13 cellular contexts compared by ENCODE assay signal in the genomic region with DNA sequence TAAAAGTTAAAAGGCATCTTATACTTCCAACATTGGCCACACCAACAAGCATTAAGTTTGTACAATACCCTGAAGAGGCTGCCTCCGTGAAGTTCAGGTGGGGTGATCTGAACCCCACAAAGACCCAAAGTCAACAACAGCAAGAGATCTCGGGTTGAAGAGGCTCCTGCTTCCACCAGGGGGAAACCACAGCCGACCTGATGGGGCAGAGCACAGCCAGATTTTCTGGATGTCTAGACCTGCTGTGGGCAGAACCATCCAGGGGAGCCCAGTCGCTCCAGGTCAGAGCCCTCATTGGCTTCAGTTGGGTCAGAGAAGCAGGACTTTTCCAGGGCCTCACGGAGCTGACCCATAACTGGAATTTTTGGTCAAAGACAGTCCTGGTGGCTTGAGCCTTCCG.
DNase-seq lines count a peak whose midpoint lies in the region; FAIRE-seq and TF ChIP-seq lines count a peak whose summit lies in the region.
"Had no signal": no experiment of that assay in that cellular context is flagged by ENCODE, and none has a peak within 500 bp of the region (broad histone marks: within the 10 kb centered on the region; RNA-seq: fewer than 3 reads in every experiment).

No MANE protein-coding gene starts in this region.

- POLR2A ChIA-PET in GM10248 (lab: Yijun Ruan, JAX): no interaction called here

- WGBS in esophagus squamous epithelium, 2 donors: 75 to 78% methylated on average over 3 to 6 of the region's 6 CpGs
- WGBS in small intestine, 3 donors: 59 to 74% (median 64%) methylated on average over 6 of the region's 6 CpGs

- no peak overlapping the region for H3K4me3 ChIP-seq in esophagus squamous epithelium
- no peak overlapping the region for H3K4me3 ChIP-seq in small intestine (ENCODE audit: low read depth in 1 of 2, low read length in 2 of 2)
- H3K4me3 ChIP-seq: MG63, sigmoid colon, testis had no signal

- H3K36me3 Mint-ChIP-seq in endothelial cell (ENCODE audit: low read depth, unreplicated experiment) (peaks cover 13% of the 10 kb centered on the region), progenitor cell of endocrine pancreas (ENCODE audit: insufficient read depth) (peaks cover 5% of the 10 kb centered on the region)

- H3K4me3 Mint-ChIP-seq in endothelial cell (ENCODE audit: unreplicated experiment): no peak overlapping the region
- no peak overlapping the region for H3K4me3 Mint-ChIP-seq in progenitor cell of endocrine pancreas (ENCODE audit: low read depth)

- CTCF ChIA-PET in GM10248 (lab: Yijun Ruan, JAX): interaction anchor here (1.1 kb wide), 1 partner anchor 68 kb away, joined by 3 read pairs; no protein-coding TSS in a partner anchor

- intact Hi-C loops in esophagus squamous epithelium (cut with DNase I): no loop called here

- H3K27me3 ChIP-seq in esophagus squamous epithelium (peaks cover 0 to 38% (median 0%) of the 10 kb centered on the region in 4 donors), small intestine (ENCODE audit: control insufficient read depth in 2 of 2, insufficient read depth in 2 of 2, low read length in 2 of 2) (peaks cover 0 to 2% of the 10 kb centered on the region in 2 donors)
- H3K27me3 ChIP-seq: testis had no signal

- no peaks in the 10 kb centered on the region for H3K36me3 ChIP-seq in esophagus squamous epithelium
- no peaks in the 10 kb centered on the region for H3K36me3 ChIP-seq in small intestine (ENCODE audit: control insufficient read depth in 2 of 2, insufficient read depth in 2 of 2, low read length in 2 of 2)
- H3K36me3 ChIP-seq: MG63, sigmoid colon had no signal

- no peak for DNase-seq in GM10248 (ENCODE audit: extremely low spot score)
- DNase-seq in NAMALWA (ENCODE audit: low spot score): peak; percentile 29
- peak; percentile 15 for DNase-seq in endothelial cell (ENCODE audit: low spot score)
- no peak for DNase-seq in progenitor cell of endocrine pancreas (ENCODE audit: low spot score, unreplicated experiment)
- no peak for DNase-seq in activated CD4-positive, alpha-beta T cell treated with anti-CD3 and anti-CD28 coated beads for 1 hour
- DNase-seq in esophagus squamous epithelium (lab: John Stamatoyannopoulos, UW): no peak
- no peak for DNase-seq in small intestine
- DNase-seq: activated CD8-positive, alpha-beta memory T cell treated with anti-CD3 and anti-CD28 coated beads, Interleukin-2, amount 50 U/mL, for 48 hours; MG63; NCI-H2227 treated with DMSO at 0.1 percent for 48 hours; sigmoid colon; testis had no signal

- H3K27ac ChIP-seq in esophagus squamous epithelium (no peak overlapping the region), small intestine (ENCODE audit: low read depth in 1 of 2, low read length in 1 of 2) (no peak overlapping the region)
- H3K27ac ChIP-seq: HL-60, sigmoid colon, testis had no signal

- H3K27me3 Mint-ChIP-seq in endothelial cell (ENCODE audit: unreplicated experiment) (peaks cover 7% of the 10 kb centered on the region), progenitor cell of endocrine pancreas (peaks cover under 1% of the 10 kb centered on the region)

- no peak for FAIRE-seq in small intestine (lab: Jason Lieb, UNC)

- H3K9me3 Mint-ChIP-seq in endothelial cell (ENCODE audit: unreplicated experiment): no peaks in the 10 kb centered on the region
- H3K9me3 Mint-ChIP-seq in progenitor cell of endocrine pancreas (ENCODE audit: low read depth): no peaks in the 10 kb centered on the region

- peaks cover 19% of the 10 kb centered on the region for H3K4me1 Mint-ChIP-seq in endothelial cell (ENCODE audit: unreplicated experiment)
- H3K4me1 Mint-ChIP-seq in progenitor cell of endocrine pancreas (ENCODE audit: low read depth): peaks cover 19% of the 10 kb centered on the region

- H3K27ac Mint-ChIP-seq in endothelial cell (ENCODE audit: unreplicated experiment): no peak overlapping the region
- H3K27ac Mint-ChIP-seq in progenitor cell of endocrine pancreas: no peak overlapping the region

- H3K9me3 ChIP-seq in esophagus squamous epithelium (no peaks in the 10 kb centered on the region), small intestine (ENCODE audit: control insufficient read depth, low read depth) (no peaks in the 10 kb centered on the region)
- H3K9me3 ChIP-seq: MG63, sigmoid colon, testis had no signal

- TF ChIP-seq POLR2A in esophagus squamous epithelium (IDR thresholded peaks at IDR 0.05): no peak

- H3K4me1 ChIP-seq in esophagus squamous epithelium: peaks cover 0 to 10% (median 0%) of the 10 kb centered on the region in 3 donors
- no peaks in the 10 kb centered on the region for H3K4me1 ChIP-seq in small intestine (ENCODE audit: control insufficient read depth in 2 of 2, insufficient read depth in 1 of 2, low read depth in 1 of 2, low read length in 1 of 2)
- H3K4me1 ChIP-seq: testis had no signal

- TF ChIP-seq CTCF in GM10248 (IDR thresholded peaks at IDR 0.05; ENCODE audit: control extremely low read depth, extremely low read depth, low read depth, missing control alignments) (peak; percentile 22), endothelial cell (IDR thresholded peaks at IDR 0.05; ENCODE audit: unreplicated experiment) (no peak), progenitor cell of endocrine pancreas (IDR thresholded peaks at IDR 0.05; ENCODE audit: unreplicated experiment) (peak; percentile 20), esophagus squamous epithelium (IDR thresholded peaks at IDR 0.05) (peak in 1 of 6 experiments; percentile 22)

Comparison
In these comparisons a context has a peak if more than half of its experiments do, and no peak if none do; other contexts are left out.
1. DNase-seq: peak in NAMALWA (single experiment) and endothelial cell (single experiment); none in GM10248 (single experiment), progenitor cell of endocrine pancreas (single experiment), activated CD4-positive, alpha-beta T cell treated with anti-CD3 and anti-CD28 coated beads for 1 hour (single experiment), esophagus squamous epithelium (single experiment) and small intestine (single experiment).